1 cellular context compared by ENCODE assay signal in the genomic region with DNA sequence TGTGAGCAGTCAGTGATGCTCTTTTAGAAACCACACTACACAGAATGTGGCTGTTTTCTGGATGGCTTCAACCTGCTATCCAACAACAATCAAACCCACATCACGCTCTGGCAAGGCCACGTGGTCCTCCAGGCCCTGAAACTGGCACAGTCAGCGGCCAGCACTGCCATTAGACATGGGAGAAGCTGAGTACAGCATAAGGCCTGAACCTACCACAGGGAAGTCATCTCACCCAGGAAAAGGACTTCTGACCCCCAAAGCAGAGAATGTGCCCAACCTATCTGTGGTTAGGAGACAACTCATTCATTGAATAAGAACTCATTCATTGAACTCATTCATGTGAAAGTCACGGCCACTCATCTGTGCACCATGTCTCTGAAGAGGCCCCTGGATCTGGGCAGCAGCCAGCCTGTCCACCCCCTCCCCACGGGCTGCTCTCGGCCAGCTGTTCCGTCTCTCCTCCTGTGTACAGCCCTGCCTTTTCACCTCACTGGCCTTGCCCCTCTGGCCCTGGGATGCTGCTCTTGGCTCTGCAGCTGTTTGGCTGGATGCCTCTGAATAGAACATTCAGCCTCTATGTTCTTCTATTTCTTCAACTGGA.
TF ChIP-seq lines count a peak whose summit lies in the region.

No MANE protein-coding gene starts in this region.

TF ChIP-seq in HepG2, 621 proteins besides CTCF, POLR2A, EP300 and RAD21 (continued from another document):
- TF ChIP-seq, protein P1, sequence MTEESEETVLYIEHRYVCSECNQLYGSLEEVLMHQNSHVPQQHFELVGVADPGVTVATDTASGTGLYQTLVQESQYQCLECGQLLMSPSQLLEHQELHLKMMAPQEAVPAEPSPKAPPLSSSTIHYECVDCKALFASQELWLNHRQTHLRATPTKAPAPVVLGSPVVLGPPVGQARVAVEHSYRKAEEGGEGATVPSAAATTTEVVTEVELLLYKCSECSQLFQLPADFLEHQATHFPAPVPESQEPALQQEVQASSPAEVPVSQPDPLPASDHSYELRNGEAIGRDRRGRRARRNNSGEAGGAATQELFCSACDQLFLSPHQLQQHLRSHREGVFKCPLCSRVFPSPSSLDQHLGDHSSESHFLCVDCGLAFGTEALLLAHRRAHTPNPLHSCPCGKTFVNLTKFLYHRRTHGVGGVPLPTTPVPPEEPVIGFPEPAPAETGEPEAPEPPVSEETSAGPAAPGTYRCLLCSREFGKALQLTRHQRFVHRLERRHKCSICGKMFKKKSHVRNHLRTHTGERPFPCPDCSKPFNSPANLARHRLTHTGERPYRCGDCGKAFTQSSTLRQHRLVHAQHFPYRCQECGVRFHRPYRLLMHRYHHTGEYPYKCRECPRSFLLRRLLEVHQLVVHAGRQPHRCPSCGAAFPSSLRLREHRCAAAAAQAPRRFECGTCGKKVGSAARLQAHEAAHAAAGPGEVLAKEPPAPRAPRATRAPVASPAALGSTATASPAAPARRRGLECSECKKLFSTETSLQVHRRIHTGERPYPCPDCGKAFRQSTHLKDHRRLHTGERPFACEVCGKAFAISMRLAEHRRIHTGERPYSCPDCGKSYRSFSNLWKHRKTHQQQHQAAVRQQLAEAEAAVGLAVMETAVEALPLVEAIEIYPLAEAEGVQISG (CRISPR knock-in tag; IDR thresholded peaks at IDR 0.05), result no peak
- no peak for TF ChIP-seq PTBP1 (IDR thresholded peaks at IDR 0.05; ENCODE audit: low read depth, low read length, poor library complexity, severe bottlenecking)
- no peak for TF ChIP-seq MAFK (conservative IDR thresholded peaks at IDR 0.05 in 1 of 2, IDR thresholded peaks at IDR 0.05 in 1 of 2; ENCODE audit: low read length in 2 of 2)
- TF ChIP-seq EED (CRISPR knock-in tag; IDR thresholded peaks at IDR 0.05), result no peak
- TF ChIP-seq, protein P2, sequence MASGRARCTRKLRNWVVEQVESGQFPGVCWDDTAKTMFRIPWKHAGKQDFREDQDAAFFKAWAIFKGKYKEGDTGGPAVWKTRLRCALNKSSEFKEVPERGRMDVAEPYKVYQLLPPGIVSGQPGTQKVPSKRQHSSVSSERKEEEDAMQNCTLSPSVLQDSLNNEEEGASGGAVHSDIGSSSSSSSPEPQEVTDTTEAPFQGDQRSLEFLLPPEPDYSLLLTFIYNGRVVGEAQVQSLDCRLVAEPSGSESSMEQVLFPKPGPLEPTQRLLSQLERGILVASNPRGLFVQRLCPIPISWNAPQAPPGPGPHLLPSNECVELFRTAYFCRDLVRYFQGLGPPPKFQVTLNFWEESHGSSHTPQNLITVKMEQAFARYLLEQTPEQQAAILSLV (CRISPR knock-in tag; IDR thresholded peaks at IDR 0.05; ENCODE audit: borderline replicate concordance), result no peak
- TF ChIP-seq HOXD1 (CRISPR knock-in tag; IDR thresholded peaks at IDR 0.05), result no peak
- no peak for TF ChIP-seq ZNF615 (CRISPR knock-in tag; IDR thresholded peaks at IDR 0.05; ENCODE audit: borderline replicate concordance)
- TF ChIP-seq, protein P3, sequence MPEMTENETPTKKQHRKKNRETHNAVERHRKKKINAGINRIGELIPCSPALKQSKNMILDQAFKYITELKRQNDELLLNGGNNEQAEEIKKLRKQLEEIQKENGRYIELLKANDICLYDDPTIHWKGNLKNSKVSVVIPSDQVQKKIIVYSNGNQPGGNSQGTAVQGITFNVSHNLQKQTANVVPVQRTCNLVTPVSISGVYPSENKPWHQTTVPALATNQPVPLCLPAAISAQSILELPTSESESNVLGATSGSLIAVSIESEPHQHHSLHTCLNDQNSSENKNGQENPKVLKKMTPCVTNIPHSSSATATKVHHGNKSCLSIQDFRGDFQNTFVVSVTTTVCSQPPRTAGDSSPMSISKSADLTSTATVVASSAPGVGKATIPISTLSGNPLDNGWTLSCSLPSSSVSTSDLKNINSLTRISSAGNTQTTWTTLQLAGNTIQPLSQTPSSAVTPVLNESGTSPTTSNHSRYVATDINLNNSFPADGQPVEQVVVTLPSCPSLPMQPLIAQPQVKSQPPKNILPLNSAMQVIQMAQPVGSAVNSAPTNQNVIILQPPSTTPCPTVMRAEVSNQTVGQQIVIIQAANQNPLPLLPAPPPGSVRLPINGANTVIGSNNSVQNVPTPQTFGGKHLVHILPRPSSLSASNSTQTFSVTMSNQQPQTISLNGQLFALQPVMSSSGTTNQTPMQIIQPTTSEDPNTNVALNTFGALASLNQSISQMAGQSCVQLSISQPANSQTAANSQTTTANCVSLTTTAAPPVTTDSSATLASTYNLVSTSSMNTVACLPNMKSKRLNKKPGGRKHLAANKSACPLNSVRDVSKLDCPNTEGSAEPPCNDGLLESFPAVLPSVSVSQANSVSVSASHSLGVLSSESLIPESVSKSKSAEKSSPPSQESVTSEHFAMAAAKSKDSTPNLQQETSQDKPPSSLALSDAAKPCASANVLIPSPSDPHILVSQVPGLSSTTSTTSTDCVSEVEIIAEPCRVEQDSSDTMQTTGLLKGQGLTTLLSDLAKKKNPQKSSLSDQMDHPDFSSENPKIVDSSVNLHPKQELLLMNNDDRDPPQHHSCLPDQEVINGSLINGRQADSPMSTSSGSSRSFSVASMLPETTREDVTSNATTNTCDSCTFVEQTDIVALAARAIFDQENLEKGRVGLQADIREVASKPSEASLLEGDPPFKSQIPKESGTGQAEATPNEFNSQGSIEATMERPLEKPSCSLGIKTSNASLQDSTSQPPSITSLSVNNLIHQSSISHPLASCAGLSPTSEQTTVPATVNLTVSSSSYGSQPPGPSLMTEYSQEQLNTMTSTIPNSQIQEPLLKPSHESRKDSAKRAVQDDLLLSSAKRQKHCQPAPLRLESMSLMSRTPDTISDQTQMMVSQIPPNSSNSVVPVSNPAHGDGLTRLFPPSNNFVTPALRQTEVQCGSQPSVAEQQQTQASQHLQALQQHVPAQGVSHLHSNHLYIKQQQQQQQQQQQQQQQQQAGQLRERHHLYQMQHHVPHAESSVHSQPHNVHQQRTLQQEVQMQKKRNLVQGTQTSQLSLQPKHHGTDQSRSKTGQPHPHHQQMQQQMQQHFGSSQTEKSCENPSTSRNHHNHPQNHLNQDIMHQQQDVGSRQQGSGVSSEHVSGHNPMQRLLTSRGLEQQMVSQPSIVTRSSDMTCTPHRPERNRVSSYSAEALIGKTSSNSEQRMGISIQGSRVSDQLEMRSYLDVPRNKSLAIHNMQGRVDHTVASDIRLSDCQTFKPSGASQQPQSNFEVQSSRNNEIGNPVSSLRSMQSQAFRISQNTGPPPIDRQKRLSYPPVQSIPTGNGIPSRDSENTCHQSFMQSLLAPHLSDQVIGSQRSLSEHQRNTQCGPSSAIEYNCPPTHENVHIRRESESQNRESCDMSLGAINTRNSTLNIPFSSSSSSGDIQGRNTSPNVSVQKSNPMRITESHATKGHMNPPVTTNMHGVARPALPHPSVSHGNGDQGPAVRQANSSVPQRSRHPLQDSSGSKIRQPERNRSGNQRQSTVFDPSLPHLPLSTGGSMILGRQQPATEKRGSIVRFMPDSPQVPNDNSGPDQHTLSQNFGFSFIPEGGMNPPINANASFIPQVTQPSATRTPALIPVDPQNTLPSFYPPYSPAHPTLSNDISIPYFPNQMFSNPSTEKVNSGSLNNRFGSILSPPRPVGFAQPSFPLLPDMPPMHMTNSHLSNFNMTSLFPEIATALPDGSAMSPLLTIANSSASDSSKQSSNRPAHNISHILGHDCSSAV (CRISPR knock-in tag; IDR thresholded peaks at IDR 0.05; ENCODE audit: borderline replicate concordance), result no peak
- TF ChIP-seq SP2 (CRISPR knock-in tag; IDR thresholded peaks at IDR 0.05), result no peak
- no peak for TF ChIP-seq CBX2 (IDR thresholded peaks at IDR 0.05; ENCODE audit: low read depth, low read length)
- no peak for TF ChIP-seq CBX2 (CRISPR knock-in tag; IDR thresholded peaks at IDR 0.05; ENCODE audit: low read depth)
- TF ChIP-seq, protein P4, sequence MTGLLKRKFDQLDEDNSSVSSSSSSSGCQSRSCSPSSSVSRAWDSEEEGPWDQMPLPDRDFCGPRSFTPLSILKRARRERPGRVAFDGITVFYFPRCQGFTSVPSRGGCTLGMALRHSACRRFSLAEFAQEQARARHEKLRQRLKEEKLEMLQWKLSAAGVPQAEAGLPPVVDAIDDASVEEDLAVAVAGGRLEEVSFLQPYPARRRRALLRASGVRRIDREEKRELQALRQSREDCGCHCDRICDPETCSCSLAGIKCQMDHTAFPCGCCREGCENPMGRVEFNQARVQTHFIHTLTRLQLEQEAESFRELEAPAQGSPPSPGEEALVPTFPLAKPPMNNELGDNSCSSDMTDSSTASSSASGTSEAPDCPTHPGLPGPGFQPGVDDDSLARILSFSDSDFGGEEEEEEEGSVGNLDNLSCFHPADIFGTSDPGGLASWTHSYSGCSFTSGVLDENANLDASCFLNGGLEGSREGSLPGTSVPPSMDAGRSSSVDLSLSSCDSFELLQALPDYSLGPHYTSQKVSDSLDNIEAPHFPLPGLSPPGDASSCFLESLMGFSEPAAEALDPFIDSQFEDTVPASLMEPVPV (CRISPR knock-in tag; IDR thresholded peaks at IDR 0.05), result no peak
